In genomic region chr9:83980395-83981125, GRCh38 we compare ENCODE assay signal across 1 cellular context.
TF ChIP-seq lines count a peak whose summit lies in the region.

Gene RMI1, plus strand, starts transcription at chr9:83980805. Its CDS starts 20,182 bp downstream, at chr9:84000987.

TF ChIP-seq in K562, 482 proteins besides CTCF, POLR2A, EP300 and RAD21 (continued from another document and continues in another):
- TF ChIP-seq MLLT1 (IDR thresholded peaks at IDR 0.05) = peak in 1 of 2 experiments; percentile 36; a peak in 2 of 4 replicates
- TF ChIP-seq POLR2AphosphoS5 (IDR thresholded peaks at IDR 0.05; ENCODE audit: control insufficient read depth, insufficient read depth, low read depth, low read length) = peak; percentile 30; the same call in 1 of the 2 replicates
- peak; percentile 31; the same call in 1 of the 2 replicates for TF ChIP-seq XRCC5 (IDR thresholded peaks at IDR 0.05; ENCODE audit: low read depth, low read length)
- TF ChIP-seq E4F1 (CRISPR knock-in tag; IDR thresholded peaks at IDR 0.05; ENCODE audit: borderline replicate concordance) = no peak
- no peak for TF ChIP-seq ZNF121 (CRISPR knock-in tag; conservative IDR thresholded peaks at IDR 0.05)
- peak in 1 of 2 experiments; percentile 49; a peak in 1 of 4 replicates for TF ChIP-seq RCOR1 (IDR thresholded peaks at IDR 0.05; ENCODE audit: borderline replicate concordance in 1 of 2, low read depth in 2 of 2, low read length in 2 of 2)
- TF ChIP-seq SAFB (IDR thresholded peaks at IDR 0.05; ENCODE audit: borderline replicate concordance, low read depth, low read length) = 0 out of 2 replicates have a peak, but pooled peaks have one; percentile 23
- peak; percentile 62 for TF ChIP-seq KDM5B (IDR thresholded peaks at IDR 0.05; ENCODE audit: insufficient replicate concordance, low read depth, low read length)
- TF ChIP-seq RBM14 (IDR thresholded peaks at IDR 0.05; ENCODE audit: borderline replicate concordance, insufficient read depth, low read depth, low read length) = 0 out of 2 replicates have a peak, but pooled peaks have one; percentile 55
- peak; percentile 50; the same call in 1 of the 2 replicates for TF ChIP-seq TFAP4 (CRISPR knock-in tag; IDR thresholded peaks at IDR 0.05; ENCODE audit: borderline replicate concordance)
- 0 out of 2 replicates have a peak, but pooled peaks have one; percentile 0 for TF ChIP-seq MBD2 (IDR thresholded peaks at IDR 0.05; ENCODE audit: borderline replicate concordance, low read depth)
- peak; percentile 80 for TF ChIP-seq MGA (IDR thresholded peaks at IDR 0.05)
- TF ChIP-seq POLR2G (IDR thresholded peaks at IDR 0.05; ENCODE audit: low read depth, low read length) = peak; percentile 82
- TF ChIP-seq EP400 (IDR thresholded peaks at IDR 0.05) = peak; percentile 97
- peak; percentile 41; the same call in 1 of the 2 replicates for TF ChIP-seq POLR2AphosphoS2 (IDR thresholded peaks at IDR 0.05; ENCODE audit: low read length)
- TF ChIP-seq ATF1 (CRISPR knock-in tag; IDR thresholded peaks at IDR 0.05) = no peak
- peak; percentile 90 for TF ChIP-seq ATF1 (tag; IDR thresholded peaks at IDR 0.05)
- TF ChIP-seq TAF1 (IDR thresholded peaks at IDR 0.05; ENCODE audit: control insufficient read depth, extremely low read depth, insufficient read depth, low read length, severe bottlenecking) = peak; percentile 75
- peak; percentile 41; a peak in 2 of 4 replicates for TF ChIP-seq TRIM24 (IDR thresholded peaks at IDR 0.05)
- peak; percentile 94 for TF ChIP-seq CHD2 (IDR thresholded peaks at IDR 0.05; ENCODE audit: low read depth, low read length)
- no peak for TF ChIP-seq ZNF764 (CRISPR knock-in tag; IDR thresholded peaks at IDR 0.05; ENCODE audit: low read depth)
- TF ChIP-seq ZNF561 (CRISPR knock-in tag; conservative IDR thresholded peaks at IDR 0.05) = no peak
- no peak for TF ChIP-seq ZNF239 (CRISPR knock-in tag; IDR thresholded peaks at IDR 0.05)
- TF ChIP-seq STAT5B (CRISPR knock-in tag; IDR thresholded peaks at IDR 0.05) = no peak
- no peak for TF ChIP-seq SRSF3 (IDR thresholded peaks at IDR 0.05; ENCODE audit: insufficient read depth, low read length)
- TF ChIP-seq MAZ (CRISPR knock-in tag; conservative IDR thresholded peaks at IDR 0.05 in 1 of 2, IDR thresholded peaks at IDR 0.05 in 1 of 2) = peak; percentile 41 to 53; a peak in 3 of 4 replicates
- TF ChIP-seq ETV5 (CRISPR knock-in tag; IDR thresholded peaks at IDR 0.05; ENCODE audit: low read depth) = 0 out of 2 replicates have a peak, but pooled peaks have one; percentile 4
- no peak for TF ChIP-seq ETV6 (IDR thresholded peaks at IDR 0.05; ENCODE audit: borderline replicate concordance in 1 of 2, low read depth in 2 of 2, low read length in 1 of 2)
- peak; percentile 35; the same call in 1 of the 2 replicates for TF ChIP-seq ETV6 (CRISPR knock-in tag; IDR thresholded peaks at IDR 0.05; ENCODE audit: borderline replicate concordance)
- TF ChIP-seq CCNT2 (IDR thresholded peaks at IDR 0.05; ENCODE audit: borderline replicate concordance, extremely low read depth, insufficient read length, low read depth, low read length) = peak; percentile 19
- TF ChIP-seq GABPB1 (CRISPR knock-in tag; IDR thresholded peaks at IDR 0.05) = peak; percentile 26; the same call in 1 of the 2 replicates
- peak in 1 of 2 experiments; percentile 50 for TF ChIP-seq E2F6 (IDR thresholded peaks at IDR 0.05; ENCODE audit: borderline replicate concordance in 1 of 2, extremely low read depth in 1 of 2, insufficient read depth in 1 of 2, insufficient read length in 1 of 2, low read depth in 1 of 2, low read length in 1 of 2, poor library complexity in 1 of 2, severe bottlenecking in 1 of 2)
- peak; percentile 25 to 60; a peak in 1 of 4 replicates for TF ChIP-seq HDAC1 (IDR thresholded peaks at IDR 0.05)
- no peak for TF ChIP-seq NR2C1 (IDR thresholded peaks at IDR 0.05)
- no peak for TF ChIP-seq NR2C1 (tag; IDR thresholded peaks at IDR 0.05)
- peak; percentile 81; the same call in 1 of the 2 replicates for TF ChIP-seq RB1 (IDR thresholded peaks at IDR 0.05; ENCODE audit: low read depth)
- peak; percentile 45 for TF ChIP-seq PCBP1 (IDR thresholded peaks at IDR 0.05; ENCODE audit: low read depth, low read length, poor library complexity, severe bottlenecking)
- no peak for TF ChIP-seq FOXM1 (IDR thresholded peaks at IDR 0.05; ENCODE audit: low read depth)
- no peak for TF ChIP-seq FOXM1 (CRISPR knock-in tag; IDR thresholded peaks at IDR 0.05; ENCODE audit: low read depth)
- 0 out of 2 replicates have a peak, but pooled peaks have one; percentile 4 for TF ChIP-seq THAP12 (CRISPR knock-in tag; IDR thresholded peaks at IDR 0.05)
- TF ChIP-seq RAD51 (IDR thresholded peaks at IDR 0.05; ENCODE audit: borderline replicate concordance, low read depth) = peak; percentile 16; the same call in 1 of the 2 replicates
- peak; percentile 55 to 91 (median 87) for TF ChIP-seq YY1 (IDR thresholded peaks at IDR 0.05; ENCODE audit: borderline replicate concordance in 1 of 3, control insufficient read depth in 1 of 3, extremely low read depth in 1 of 3, insufficient read depth in 3 of 3, insufficient read length in 1 of 3, insufficient replicate concordance in 2 of 3, low read depth in 1 of 3, low read length in 2 of 3)
- peak; percentile 88 for TF ChIP-seq ARHGAP35 (IDR thresholded peaks at IDR 0.05; ENCODE audit: partially characterized antibody)
